Comparison of ENCODE assay signal across 8 cellular contexts in genomic region chr1:166876540-166876838, GRCh38. TPM values are rescaled to one million over a fixed set of nuclear protein-coding genes. Genes with fewer than 3 reads are reported as not detected.
DNase-seq lines count a peak whose midpoint lies in the region; ATAC-seq and TF ChIP-seq lines count a peak whose summit lies in the region.

No MANE protein-coding gene starts in this region.

- no peak for TF ChIP-seq EP300 in gastroesophageal sphincter (IDR thresholded peaks at IDR 0.05)

- TF ChIP-seq POLR2A in Peyer's patch (IDR thresholded peaks at IDR 0.05) (no peak), gastroesophageal sphincter (IDR thresholded peaks at IDR 0.05) (no peak), testis (IDR thresholded peaks at IDR 0.05) (no peak)

- ATAC-seq in GM21515 (IDR thresholded peaks at IDR 0.05; ENCODE audit: unreplicated experiment) (peak; percentile 3), gastroesophageal sphincter (no peak), HG03175 (IDR thresholded peaks at IDR 0.05; ENCODE audit: unreplicated experiment) (no peak), HG03378 (IDR thresholded peaks at IDR 0.05; ENCODE audit: unreplicated experiment) (no peak)

- intact Hi-C loops in testis (cut with DNase I; ENCODE audit: low total_unique reads) = no loop called here

- H3K4me1 ChIP-seq in Peyer's patch (peaks cover 0 to 19% (median 0%) of the 10 kb centered on the region in 4 donors), gastroesophageal sphincter (peaks cover 0 to 47% (median 10%) of the 10 kb centered on the region in 3 donors), testis (peaks cover 8% of the 10 kb centered on the region)

- H3K36me3 ChIP-seq in Peyer's patch (no peaks in the 10 kb centered on the region), gastroesophageal sphincter (no peaks in the 10 kb centered on the region), testis (ENCODE audit: low read depth, missing control alignments) (no peaks in the 10 kb centered on the region)

- H3K4me3 ChIP-seq in AG04449 (ENCODE audit: low read depth, low read length) (peak overlapping the region; percentile 75), Peyer's patch (peak overlapping the region; percentile 6 to 89 (median 76)), gastroesophageal sphincter (peak overlapping the region; percentile 10 to 99), testis (peak overlapping the region; percentile 85 to 92)

- POLR2A ChIA-PET in AG04449 (lab: Yijun Ruan, JAX) = interaction anchor here (1.6 kb wide), 1 partner anchor 38 kb away, joined by 11 read pairs; the partner anchor contains the start of gene POGK

- H3K27me3 ChIP-seq in Peyer's patch (no peaks in the 10 kb centered on the region), gastroesophageal sphincter (no peaks in the 10 kb centered on the region), testis (no peaks in the 10 kb centered on the region)

- no peaks in the 10 kb centered on the region for H3K9me3 ChIP-seq in Peyer's patch
- H3K9me3 ChIP-seq in gastroesophageal sphincter = no peaks in the 10 kb centered on the region
- H3K9me3 ChIP-seq in testis = no peaks in the 10 kb centered on the region

- 0 to 3% methylated on average over 5 to 7 of the region's 7 CpGs for WGBS in gastroesophageal sphincter (ENCODE audit: low coverage in 1 of 2), 2 donors
- 0 to 1% methylated on average over 7 of the region's 7 CpGs for WGBS in testis, 2 donors

- peak overlapping the region in 2 of 4 donors; percentile 90 to 98 for H3K27ac ChIP-seq in Peyer's patch
- H3K27ac ChIP-seq in gastroesophageal sphincter = peak overlapping the region in 3 of 4 donors; percentile 94 to 97 (median 96)
- peak overlapping the region in 1 of 2 donors; percentile 34 for H3K27ac ChIP-seq in testis

- CTCF ChIA-PET in AG04449 (lab: Yijun Ruan, JAX) = interaction anchor here (1.1 to 1.9 kb wide), 4 partner anchors 16 to 664 kb away, joined by 3 to 8 read pairs (median 4); no protein-coding TSS in a partner anchor

- DNase-seq in AG04449 (ENCODE audit: low read depth, low spot score) (no peak), Peyer's patch (no peak), testis (no peak), globus pallidus (ENCODE audit: low spot score) (no peak)

- TF ChIP-seq CTCF in AG04449 (IDR thresholded peaks at IDR 0.05; ENCODE audit: insufficient read depth, low read length, missing control alignments) = peak; percentile 28
- TF ChIP-seq CTCF in Peyer's patch (IDR thresholded peaks at IDR 0.05) = peak; percentile 11 to 46 (median 28)
- TF ChIP-seq CTCF in gastroesophageal sphincter (IDR thresholded peaks at IDR 0.05) = peak in 2 of 4 experiments; percentile 43 to 56
- TF ChIP-seq CTCF in testis (IDR thresholded peaks at IDR 0.05) = peak; percentile 10 to 54 (median 13)

RNA-seq across cellular contexts. Expression of gene TADA1, which starts 0.4 kb away (rescaled TPM):
- 10 to 100 TPM in 1 of 4 donors, 1 to 10 TPM in 3; 6.6 to 13.5 (median 8.4) TPM for total RNA-seq in Peyer's patch
- 10 to 100 TPM in 3 of 4 donors, 1 to 10 TPM in 1; 9.5 to 16.2 (median 13.6) TPM for total RNA-seq in gastroesophageal sphincter
- 10 to 100 TPM; 22.0 to 25.8 TPM for total RNA-seq in testis
- 19.2 TPM for polyA plus RNA-seq in testis (ENCODE audit: insufficient read depth, low read depth, low replicate concordance)

RNA-seq across cellular contexts. Expression of gene POGK, which starts 37.2 kb away (rescaled TPM):
- 10 to 100 TPM; 14.7 to 40.4 (median 25.0) TPM for total RNA-seq in Peyer's patch
- 10 to 100 TPM; 36.5 to 51.2 (median 44.8) TPM for total RNA-seq in gastroesophageal sphincter
- total RNA-seq in testis = 10 to 100 TPM; 29.2 to 29.4 TPM
- polyA plus RNA-seq in testis (ENCODE audit: insufficient read depth, low read depth, low replicate concordance) = 14.3 TPM
